ENCODE assay signal across 8 cellular contexts in the genomic region with DNA sequence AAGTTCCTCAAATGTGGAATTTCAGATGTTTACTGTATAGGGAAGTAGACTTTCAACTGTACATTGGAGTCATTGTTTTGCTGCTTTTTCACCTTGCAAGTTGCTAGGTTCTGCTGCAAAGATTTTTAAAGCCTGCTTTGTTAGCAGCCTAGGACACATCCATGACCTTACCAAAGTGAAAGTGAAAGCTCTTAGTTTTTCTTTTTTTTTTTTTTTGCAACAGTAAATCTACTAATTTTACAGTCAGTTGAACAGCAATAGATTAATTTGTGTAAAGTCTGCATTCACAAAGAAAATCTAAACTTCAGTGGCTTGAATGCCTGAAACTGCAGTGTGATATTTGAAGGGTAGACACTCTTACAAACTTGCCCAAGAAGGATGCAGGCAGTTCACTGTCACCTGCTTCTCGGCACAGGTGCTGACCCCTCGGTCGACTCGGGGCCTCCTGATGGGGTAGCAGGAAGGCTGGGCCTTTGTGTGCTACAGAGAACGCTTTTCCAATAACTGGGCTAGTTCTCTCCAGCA. TPM values are rescaled to one million over a fixed set of nuclear protein-coding genes. Genes with fewer than 3 reads are reported as not detected.
DNase-seq lines count a peak whose midpoint lies in the region; ATAC-seq and TF ChIP-seq lines count a peak whose summit lies in the region.

No MANE protein-coding gene starts in this region.

- no peaks in the 10 kb centered on the region for H3K36me3 ChIP-seq in body of pancreas (replicated peaks in 1 of 2; ENCODE audit: insufficient read depth in 1 of 2, low read depth in 2 of 2)
- no peaks in the 10 kb centered on the region for H3K36me3 ChIP-seq in neuron (ENCODE audit: insufficient read depth, low read length)

- H2AFZ ChIP-seq in neuron (ENCODE audit: low read depth, low read length): peak overlapping the region; percentile 90

- CTCF ChIA-PET in Calu3 (lab: Charles Lee): interaction anchor here (1.3 kb wide), 1 partner anchor 22 kb away, joined by 5 read pairs; no protein-coding TSS in a partner anchor

- intact Hi-C loops in Calu3 (cut with micrococcal nuclease; ENCODE audit: unreplicated experiment) (no loop called here), body of pancreas (cut with DNase I) (no loop called here), posterior cingulate gyrus (cut with DNase I) (no loop called here)

- no TSS peak for BruUV-seq in Calu3 (replicated peaks; lab: Mats Ljungman, UMichigan)

- 18 to 21% methylated on average over 5 of the region's 5 CpGs for WGBS in body of pancreas, 2 donors

- H3K27me3 Mint-ChIP-seq in Calu3 (ENCODE audit: unreplicated experiment): no peaks in the 10 kb centered on the region

- H3K9me3 ChIP-seq in body of pancreas: no peaks in the 10 kb centered on the region
- no peaks in the 10 kb centered on the region for H3K9me3 ChIP-seq in neuron (ENCODE audit: low read length)

- TF ChIP-seq POLR2A in body of pancreas (IDR thresholded peaks at IDR 0.05): no peak

- peaks cover 7% of the 10 kb centered on the region for H3K4me1 ChIP-seq in body of pancreas
- peaks cover 21% of the 10 kb centered on the region for H3K4me1 ChIP-seq in neuron (ENCODE audit: insufficient read depth, low read length)

- peak overlapping the region; percentile 18 for H3K27ac Mint-ChIP-seq in Calu3 (ENCODE audit: unreplicated experiment)

- no peak overlapping the region for H3K4me3 ChIP-seq in body of pancreas
- peak overlapping the region; percentile 36 for H3K4me3 ChIP-seq in neuron (ENCODE audit: low read length)

- H3K27me3 ChIP-seq in body of pancreas (no peaks in the 10 kb centered on the region), neuron (ENCODE audit: insufficient read depth, low read length) (no peaks in the 10 kb centered on the region)

- TF ChIP-seq CTCF in Calu3 (IDR thresholded peaks at IDR 0.05; ENCODE audit: unreplicated experiment) (no peak), body of pancreas (IDR thresholded peaks at IDR 0.05) (no peak), omental fat pad (IDR thresholded peaks at IDR 0.05) (no peak)

- H3K4me1 Mint-ChIP-seq in Calu3 (ENCODE audit: low read depth, unreplicated experiment): peaks cover 8% of the 10 kb centered on the region

- peaks cover 11% of the 10 kb centered on the region for H3K36me3 Mint-ChIP-seq in Calu3 (ENCODE audit: insufficient read depth, unreplicated experiment)

- peak overlapping the region in 3 of 4 donors; percentile 5 to 35 (median 28) for H3K27ac ChIP-seq in body of pancreas

- ATAC-seq in body of pancreas: no peak
- ATAC-seq in omental fat pad (ENCODE audit: low FRiP score): no peak

- DNase-seq in Calu3: no peak
- DNase-seq in M059J (ENCODE audit: low read depth): peak; percentile 5
- DNase-seq in body of pancreas: no peak
- DNase-seq in pons (ENCODE audit: low spot score): no peak
- DNase-seq in hypothalamus (lab: John Stamatoyannopoulos, UW): no peak
- DNase-seq in posterior cingulate gyrus: no peak
- DNase-seq in omental fat pad (ENCODE audit: low spot score): no peak

- H3K4me3 Mint-ChIP-seq in Calu3 (ENCODE audit: low read depth, unreplicated experiment): peak overlapping the region; percentile 57

- no peaks in the 10 kb centered on the region for H3K9me3 Mint-ChIP-seq in Calu3 (ENCODE audit: low read depth, unreplicated experiment)

RNA-seq across cellular contexts. Expression of gene MTIF3, which starts 5.0 kb away (rescaled TPM):
- 21.5 and 25.1 TPM in 2 replicates for total RNA-seq in Calu3 (2022)
- total RNA-seq in M059J (2014; rRNA removed; shearing (Covaris generic)): 61.7 and 76.7 TPM in 2 replicates
- total RNA-seq in body of pancreas: 10 to 100 TPM; 26.0 to 51.1 TPM
- 10 to 100 TPM; 48.5 to 81.7 (median 73.9) TPM for total RNA-seq in omental fat pad

RNA-seq across cellular contexts. Expression of gene GTF3A, which starts 31.0 kb away (rescaled TPM):
- total RNA-seq in Calu3 (2022) (89.6 and 95.0 TPM in 2 replicates), body of pancreas (10 to 100 TPM; 54.7 to 94.2 TPM), omental fat pad (100 to 1,000 TPM; 129 to 170 (median 147) TPM)
- 148 and 153 TPM in 2 replicates for total RNA-seq in M059J (2014; rRNA removed; shearing (Covaris generic))
